ENCODE assay signal across 9 cellular contexts in genomic region chr22:42805016-42805997, GRCh38. TPM values are rescaled to one million over a fixed set of nuclear protein-coding genes. Genes with fewer than 3 reads are reported as not detected.
DNase-seq lines count a peak whose midpoint lies in the region; ATAC-seq and TF ChIP-seq lines count a peak whose summit lies in the region.
"Had no signal": no experiment of that assay in that cellular context is flagged by ENCODE, and none has a peak within 500 bp of the region (broad histone marks: within the 10 kb centered on the region; RNA-seq: fewer than 3 reads in every experiment).

No MANE protein-coding gene starts in this region.

- intact Hi-C loops in colonic mucosa (cut with DNase I) (no loop called here), mucosa of descending colon (cut with DNase I, micrococcal nuclease) (no loop called here)

- H3K4me3 ChIP-seq in colonic mucosa (no peak overlapping the region), mucosa of descending colon (no peak overlapping the region), urinary bladder (ENCODE audit: low read depth, low read length) (no peak overlapping the region)

- ATAC-seq in mucosa of descending colon = peak; percentile 9

- no peaks in the 10 kb centered on the region for H3K27me3 ChIP-seq in colonic mucosa
- H3K27me3 ChIP-seq: brain microvascular endothelial cell had no signal

- no peak overlapping the region for H3K9ac ChIP-seq in colonic mucosa (ENCODE audit: low read depth in 2 of 2, low read length in 2 of 2)

- no peaks in the 10 kb centered on the region for H3K9me3 ChIP-seq in colonic mucosa
- H3K9me3 ChIP-seq in mucosa of descending colon = no peaks in the 10 kb centered on the region

- peak overlapping the region; percentile 17 for H3K27ac ChIP-seq in colonic mucosa
- H3K27ac ChIP-seq in urinary bladder (ENCODE audit: low read depth) = peak overlapping the region; percentile 80
- H3K27ac ChIP-seq: brain microvascular endothelial cell had no signal

- no peak for TF ChIP-seq CTCF in colonic mucosa (IDR thresholded peaks at IDR 0.05)
- no peak for TF ChIP-seq CTCF in mucosa of descending colon (IDR thresholded peaks at IDR 0.05)
- TF ChIP-seq CTCF in GM20000 (IDR thresholded peaks at IDR 0.05; ENCODE audit: extremely low read depth, missing control alignments) = no peak

- WGBS in urinary bladder = 76% methylated on average over 13 of the region's 13 CpGs

- peaks cover 14% of the 10 kb centered on the region for H3K36me3 ChIP-seq in colonic mucosa
- peaks cover 7% of the 10 kb centered on the region for H3K36me3 ChIP-seq in mucosa of descending colon (ENCODE audit: low read depth)
- H3K36me3 ChIP-seq in urinary bladder (ENCODE audit: insufficient read depth) = no peaks in the 10 kb centered on the region

- DNase-seq in SIG-M5 treated with dmso at 0.1 percent for 504 hours (lab: John Stamatoyannopoulos, UW; ENCODE audit: unreplicated experiment) (peak; percentile 25), SIG-M5 (lab: John Stamatoyannopoulos, UW) (no peak), colonic mucosa (peak; percentile 16), mucosa of descending colon (no peak), GM20000 (ENCODE audit: low spot score) (no peak), HuH-7 (ENCODE audit: low spot score) (no peak)
- no peak for DNase-seq in stimulated activated CD4-positive, alpha-beta T cell treated with anti-CD3 and anti-CD28 coated beads, Interleukin-12 subunit alpha, Interleukin-12 subunit beta, amount 100 ng/mL, for 4 hours
- DNase-seq: brain microvascular endothelial cell had no signal

- H3K4me1 ChIP-seq in colonic mucosa (no peaks in the 10 kb centered on the region), mucosa of descending colon (ENCODE audit: low read depth) (no peaks in the 10 kb centered on the region), urinary bladder (ENCODE audit: insufficient read depth) (no peaks in the 10 kb centered on the region)

RNA-seq across cellular contexts. Expression of gene ARFGAP3, which starts 51.8 kb away (rescaled TPM):
- total RNA-seq in colonic mucosa = 10 to 100 TPM; 29.4 to 47.7 TPM
- 10 to 100 TPM; 20.0 to 41.3 (median 34.3) TPM for total RNA-seq in mucosa of descending colon
- 59.6 TPM for total RNA-seq in urinary bladder
- polyA plus RNA-seq in urinary bladder = 33.1 TPM

Comparison
In these comparisons a context has a peak if more than half of its experiments do, and no peak if none do; other contexts are left out.
1. DNase-seq: peak in SIG-M5 treated with dmso at 0.1 percent for 504 hours (single experiment) and colonic mucosa (single experiment); none in SIG-M5 (single experiment), mucosa of descending colon (0 of 3), GM20000 (single experiment), stimulated activated CD4-positive, alpha-beta T cell treated with anti-CD3 and anti-CD28 coated beads, Interleukin-12 subunit alpha, Interleukin-12 subunit beta, amount 100 ng/mL, for 4 hours (single experiment) and HuH-7 (single experiment).